ENCODE assay signal across 11 cellular contexts in genomic region chr3:48931944-48932580, GRCh38. TPM values are rescaled to one million over a fixed set of nuclear protein-coding genes. Genes with fewer than 3 reads are reported as not detected.
DNase-seq lines count a peak whose midpoint lies in the region; ATAC-seq and TF ChIP-seq lines count a peak whose summit lies in the region.
"Had no signal": no experiment of that assay in that cellular context is flagged by ENCODE, and none has a peak within 500 bp of the region (broad histone marks: within the 10 kb centered on the region; RNA-seq: fewer than 3 reads in every experiment).

No MANE protein-coding gene starts in this region.

- H3K4me1 Mint-ChIP-seq in MCF 10A (ENCODE audit: insufficient read depth, unreplicated experiment) (peaks cover 31% of the 10 kb centered on the region), brain (peaks cover 41% of the 10 kb centered on the region)

- H3K4me3 ChIP-seq in breast epithelium: no peak overlapping the region
- H3K4me3 ChIP-seq in gastrocnemius medialis: no peak overlapping the region
- no peak overlapping the region for H3K4me3 ChIP-seq in sigmoid colon

- H3K36me3 ChIP-seq in breast epithelium (peaks cover 4% of the 10 kb centered on the region), gastrocnemius medialis (peaks cover 0 to 20% of the 10 kb centered on the region in 2 donors), sigmoid colon (peaks cover 0 to 19% (median 3%) of the 10 kb centered on the region in 4 donors)

- H3K36me3 Mint-ChIP-seq in MCF 10A (ENCODE audit: insufficient read depth, unreplicated experiment): peaks cover 60% of the 10 kb centered on the region
- peaks cover 84% of the 10 kb centered on the region for H3K36me3 Mint-ChIP-seq in brain

- H3K9me3 ChIP-seq in breast epithelium (no peaks in the 10 kb centered on the region), gastrocnemius medialis (no peaks in the 10 kb centered on the region), sigmoid colon (no peaks in the 10 kb centered on the region)

- ATAC-seq in gastrocnemius medialis: no peak
- ATAC-seq: left colon had no signal

- in situ Hi-C loops in gastrocnemius medialis (cut with MboI; ENCODE audit: low sequenced_read_pairs in 4 of 4): no loop called here

- H3K27me3 ChIP-seq in breast epithelium (no peaks in the 10 kb centered on the region), gastrocnemius medialis (no peaks in the 10 kb centered on the region), sigmoid colon (no peaks in the 10 kb centered on the region)

- TF ChIP-seq CTCF in MCF 10A (IDR thresholded peaks at IDR 0.05; ENCODE audit: unreplicated experiment) (no peak), breast epithelium (IDR thresholded peaks at IDR 0.05) (no peak), RWPE1 (conservative IDR thresholded peaks at IDR 0.05; ENCODE audit: low read depth) (no peak), brain (conservative IDR thresholded peaks at IDR 0.05) (no peak), gastrocnemius medialis (IDR thresholded peaks at IDR 0.05 in 4 of 5, conservative IDR thresholded peaks at IDR 0.05 in 1 of 5) (no peak), sigmoid colon (IDR thresholded peaks at IDR 0.05) (no peak)

- POLR2A ChIA-PET in MCF 10A (lab: Yijun Ruan, JAX): interaction anchor here (0.6 to 1.5 kb wide), 2 partner anchors 12 to 13 kb away, joined by 3 to 9 read pairs; partner anchors contain the start of gene ARIH2
- POLR2A ChIA-PET in RWPE1 (lab: Yijun Ruan, JAX; ENCODE audit: low non-redundant PET): no interaction called here

- no peak for TF ChIP-seq POLR2A in breast epithelium (IDR thresholded peaks at IDR 0.05)
- no peak for TF ChIP-seq POLR2A in gastrocnemius medialis (IDR thresholded peaks at IDR 0.05)
- no peak for TF ChIP-seq POLR2A in sigmoid colon (IDR thresholded peaks at IDR 0.05)

- H3K27ac Mint-ChIP-seq in MCF 10A (ENCODE audit: low read depth, unreplicated experiment) (peak overlapping the region; percentile 68), brain (peak overlapping the region in 4 of 5 experiments; percentile 22 to 58 (median 35))

- BruUV-seq in MCF 10A (replicated peaks; lab: Mats Ljungman, UMichigan): no TSS peak

- intact Hi-C loops in MCF 10A (cut with micrococcal nuclease) (no loop called here), breast epithelium (cut with DNase I; ENCODE audit: low total_unique reads) (no loop called here), gastrocnemius medialis (cut with DNase I; ENCODE audit: low total_unique reads) (no loop called here), sigmoid colon (cut with DNase I) (no loop called here)

- CTCF ChIA-PET in MCF 10A (lab: Yijun Ruan, JAX): interaction anchor here (0.6 to 1.2 kb wide), 2 partner anchors 56 to 90 kb away, joined by 3 read pairs; partner anchors contain the start of gene NDUFAF3
- CTCF ChIA-PET in RWPE1 (lab: Yijun Ruan, JAX): no interaction called here

- H3K4me3 Mint-ChIP-seq in MCF 10A (ENCODE audit: unreplicated experiment): no peak overlapping the region
- no peak overlapping the region for H3K4me3 Mint-ChIP-seq in brain

- 70 to 85% methylated on average over 1 of the region's 1 CpG for WGBS in sigmoid colon, 2 donors

- no peaks in the 10 kb centered on the region for H3K27me3 Mint-ChIP-seq in MCF 10A (ENCODE audit: insufficient read depth, unreplicated experiment)
- H3K27me3 Mint-ChIP-seq in brain: no peaks in the 10 kb centered on the region

- peaks cover 6% of the 10 kb centered on the region for H3K9me3 Mint-ChIP-seq in MCF 10A (ENCODE audit: unreplicated experiment)
- H3K9me3 Mint-ChIP-seq in brain: peaks cover 0 to 4% (median 0%) of the 10 kb centered on the region in 5 experiments

- no peaks in the 10 kb centered on the region for H3K4me1 ChIP-seq in breast epithelium
- peaks cover 77 to 84% of the 10 kb centered on the region in 2 donors for H3K4me1 ChIP-seq in gastrocnemius medialis
- H3K4me1 ChIP-seq in sigmoid colon: peaks cover 0 to 53% (median 49%) of the 10 kb centered on the region in 4 donors

- no peak overlapping the region for H3K27ac ChIP-seq in breast epithelium
- H3K27ac ChIP-seq in RWPE1: peak overlapping the region; percentile 32; the same call in 1 of the 2 replicates
- H3K27ac ChIP-seq in gastrocnemius medialis: peak overlapping the region; percentile 54 to 81 (median 76)
- H3K27ac ChIP-seq in sigmoid colon: no peak overlapping the region

- DNase-seq in MCF 10A (ENCODE audit: unreplicated experiment): no peak
- no peak for DNase-seq in breast epithelium (ENCODE audit: low spot score in 2 of 2)
- DNase-seq in RWPE1 (ENCODE audit: low spot score): no peak
- no peak for DNase-seq in gastrocnemius medialis
- DNase-seq in NCI-H69 (lab: John Stamatoyannopoulos, UW): no peak
- no peak for DNase-seq in sigmoid colon
- no peak for DNase-seq in NCI-H146 (lab: John Stamatoyannopoulos, UW)
- DNase-seq: activated CD4-positive, CD25-positive, alpha-beta regulatory T cell treated with anti-CD3 and anti-CD28 coated beads, Interleukin-2, amount 50 U/mL, for 72 hours; left colon; NCI-H526 treated with DMSO at 0.1 percent for 48 hours had no signal

- TF ChIP-seq EP300 in sigmoid colon (IDR thresholded peaks at IDR 0.05): no peak

RNA-seq across cellular contexts. Expression of gene ARIH2, which starts 13.4 kb away (rescaled TPM):
- 152 and 167 TPM in 2 replicates for total RNA-seq in MCF 10A (2022)
- 100 to 1,000 TPM in 1 of 3 donors, 10 to 100 TPM in 2; 70.7 to 111 (median 100.0) TPM for total RNA-seq in breast epithelium
- 29.7 TPM for polyA plus RNA-seq in brain (ENCODE audit: insufficient read depth, low read depth, low replicate concordance)
- 100 to 1,000 TPM; 118 to 176 (median 143) TPM for total RNA-seq in gastrocnemius medialis
- 100 to 1,000 TPM in 3 of 4 donors, 10 to 100 TPM in 1; 94.9 to 165 (median 116) TPM for total RNA-seq in sigmoid colon
- 10 to 100 TPM; 33.0 to 53.7 (median 45.1) TPM for polyA plus RNA-seq in sigmoid colon

RNA-seq across cellular contexts. Expression of gene SLC25A20, which starts 33.4 kb away (rescaled TPM):
- total RNA-seq in MCF 10A (2022) (9.2 and 11.5 TPM in 2 replicates), breast epithelium (10 to 100 TPM; 24.7 to 37.3 (median 30.2) TPM), gastrocnemius medialis (100 to 1,000 TPM in 1 of 4 donors, 10 to 100 TPM in 3; 67.8 to 110 (median 83.4) TPM), sigmoid colon (10 to 100 TPM; 18.2 to 29.1 (median 20.8) TPM)
- polyA plus RNA-seq in brain (ENCODE audit: insufficient read depth, low read depth, low replicate concordance) (11.0 TPM), sigmoid colon (10 to 100 TPM; 30.6 to 65.2 (median 39.7) TPM)

RNA-seq across cellular contexts. Expression of gene P4HTM, which starts 58.0 kb away (rescaled TPM):
- total RNA-seq in MCF 10A (2022) (18.8 and 26.1 TPM in 2 replicates), breast epithelium (10 to 100 TPM; 29.9 to 59.7 (median 58.7) TPM), gastrocnemius medialis (10 to 100 TPM; 13.6 to 21.7 (median 20.3) TPM), sigmoid colon (10 to 100 TPM; 30.9 to 41.3 (median 33.4) TPM)
- polyA plus RNA-seq in brain (ENCODE audit: insufficient read depth, low read depth, low replicate concordance) (64.8 TPM), sigmoid colon (10 to 100 TPM in 1 of 3 donors, 1 to 10 TPM in 2; 5.4 to 28.9 (median 5.5) TPM)

Comparison
In these comparisons a context has a peak if more than half of its experiments do, and no peak if none do; other contexts are left out.
1. H3K27ac ChIP-seq: peak in RWPE1 (single experiment) and gastrocnemius medialis (4 of 4); none in breast epithelium (0 of 2) and sigmoid colon (0 of 4).